Comparison of ENCODE assay signal across 15 cellular contexts in genomic region chr14:93982684-93983007, GRCh38. TPM values are rescaled to one million over a fixed set of nuclear protein-coding genes. Genes with fewer than 3 reads are reported as not detected.
"Had no signal": no experiment of that assay in that cellular context is flagged by ENCODE, and none has a peak within 500 bp of the region (broad histone marks: within the 10 kb centered on the region; RNA-seq: fewer than 3 reads in every experiment).

No MANE protein-coding gene starts in this region.

- DNase-seq: activated CD4-positive, alpha-beta memory T cell treated with anti-CD3 and anti-CD28 coated beads, Interleukin-2, amount 10 ng/mL, durations not matched to agents 7 days and 5 days; activated CD4-positive, alpha-beta T cell treated with anti-CD3 and anti-CD28 coated beads for 36 hours; activated naive CD4-positive, alpha-beta T cell; activated naive CD8-positive, alpha-beta T cell treated with anti-CD3 and anti-CD28 coated beads, Interleukin-2, amount 50 U/mL, for 24 hours; caudate nucleus; cortex of kidney; effector memory CD4-positive, alpha-beta T cell; immature natural killer cell; mammary epithelial cell; T1000 had no signal

- ATAC-seq: activated CD4-positive, alpha-beta T cell treated with anti-CD3 and anti-CD28 coated beads for 36 hours; activated naive CD8-positive, alpha-beta T cell treated with anti-CD3 and anti-CD28 coated beads, Interleukin-2, amount 50 U/mL, for 24 hours had no signal

- H3K4me3 ChIP-seq: skin epidermis had no signal

RNA-seq across cellular contexts. Expression of gene ASB2, which starts 6.3 kb away (rescaled TPM):
- total RNA-seq: pulmonary artery endothelial cell had no signal

RNA-seq across cellular contexts. Expression of gene CCDC197, which starts 14.5 kb away (rescaled TPM):
- total RNA-seq: glomerular endothelial cell, mammary epithelial cell, mucosa of gallbladder, osteoblast, pulmonary artery endothelial cell had no signal
- polyA plus RNA-seq: immature natural killer cell, mammary epithelial cell had no signal

RNA-seq across cellular contexts. Expression of gene FAM181A, which starts 55.5 kb away (rescaled TPM):
- total RNA-seq: activated CD4-positive, alpha-beta memory T cell treated with anti-CD3 and anti-CD28 coated beads, Interleukin-2, amount 10 ng/mL, durations not matched to agents 7 days and 5 days; activated CD4-positive, alpha-beta T cell treated with anti-CD3 and anti-CD28 coated beads for 36 hours; glomerular endothelial cell; mucosa of gallbladder; osteoblast; pulmonary artery endothelial cell had no signal
- polyA plus RNA-seq: immature natural killer cell had no signal
